In the genomic region with DNA sequence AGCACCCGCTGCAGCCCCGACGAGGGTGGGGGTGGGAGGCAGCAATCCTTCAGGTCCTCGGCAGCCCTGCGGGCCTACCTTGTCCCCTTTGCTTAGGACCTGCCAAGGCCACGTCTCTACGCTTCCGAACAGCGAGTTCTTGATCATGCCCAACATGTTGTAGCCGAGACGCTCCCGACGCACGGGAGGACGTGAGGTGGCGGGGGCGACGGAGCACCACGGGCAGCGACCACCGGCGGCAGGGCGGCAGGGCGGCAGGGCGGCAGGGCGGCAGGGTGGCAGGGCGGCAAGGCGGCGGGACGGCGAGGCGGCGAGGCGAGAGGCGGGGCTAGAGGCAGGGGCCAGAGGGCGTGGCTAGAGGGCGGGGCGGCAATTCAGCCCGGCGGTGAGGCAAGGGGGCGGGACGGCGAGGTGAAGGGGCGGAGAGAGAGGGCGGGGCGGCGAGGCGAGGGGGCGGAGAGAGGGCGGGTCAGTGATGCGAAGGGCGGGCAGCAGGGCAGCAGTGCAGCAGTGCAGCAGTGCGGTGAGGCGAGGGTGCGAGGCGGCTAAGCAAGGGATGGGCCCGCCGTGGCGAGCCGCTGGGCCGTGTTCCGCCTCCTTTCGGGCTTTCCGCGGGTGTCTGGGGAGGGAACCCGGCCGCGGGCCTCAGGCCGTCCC, we compare ENCODE assay signal across 8 cellular contexts. TPM values are rescaled to one million over a fixed set of nuclear protein-coding genes. Genes with fewer than 3 reads are reported as not detected.
DNase-seq lines count a peak whose midpoint lies in the region; ATAC-seq and TF ChIP-seq lines count a peak whose summit lies in the region.

Gene HEBP1 (minus strand): TSS at position 307 of the 657 bp plus-strand sequence. CDS start 151 bp downstream, at position 156.

- H3K4me3 ChIP-seq in breast epithelium: peak within 1 kb of the TSS; percentile 59 to 95 (median 82)
- H3K4me3 ChIP-seq in iPS-20b (ENCODE audit: low read length): peak within 1 kb of the TSS; percentile 88
- peak within 1 kb of the TSS; percentile 95 to 96 (median 95) for H3K4me3 ChIP-seq in skeletal muscle tissue (ENCODE audit: low read length in 3 of 3)

- CTCF ChIA-PET in WTC11 (lab: Charles Lee): interaction anchor here (1.2 to 1.6 kb wide), 3 partner anchors 14 to 212 kb away, joined by 5 to 6 read pairs (median 5); no protein-coding TSS in a partner anchor

- peak within 1 kb of the TSS; percentile 96 for H3K4me3 Mint-ChIP-seq in WTC11

- peaks cover 32% of the 10 kb centered on the region for H3K27me3 Mint-ChIP-seq in WTC11 (ENCODE audit: low read depth)

- no peaks in the 10 kb centered on the region for H3K9me3 Mint-ChIP-seq in WTC11

- H3K27me3 ChIP-seq in breast epithelium (no peaks in the 10 kb centered on the region), iPS-20b (ENCODE audit: insufficient read depth, low read length) (peaks cover 25% of the 10 kb centered on the region), skeletal muscle tissue (ENCODE audit: control insufficient read depth in 3 of 3, insufficient read depth in 3 of 3, low read length in 3 of 3) (no peaks in the 10 kb centered on the region)

- intact Hi-C loops in breast epithelium (cut with DNase I; ENCODE audit: low total_unique reads): no loop called here

- H3K27ac ChIP-seq in 22Rv1 (peak within 1 kb of the TSS; percentile 92), breast epithelium (peak within 1 kb of the TSS; percentile 96), iPS-20b (ENCODE audit: low read length) (no peak within 1 kb of the TSS), skeletal muscle tissue (ENCODE audit: low read depth, low read length) (peak within 1 kb of the TSS; percentile 84)

- H3K9me3 ChIP-seq in breast epithelium (no peaks in the 10 kb centered on the region), iPS-20b (ENCODE audit: insufficient read depth, low read depth, low read length) (no peaks in the 10 kb centered on the region), skeletal muscle tissue (ENCODE audit: control insufficient read depth in 3 of 3, low read length in 3 of 3) (no peaks in the 10 kb centered on the region)

- POLR2A ChIA-PET in WTC11 (lab: Charles Lee): no interaction called here

- H3K36me3 ChIP-seq in breast epithelium (no peaks in the 10 kb centered on the region), iPS-20b (ENCODE audit: insufficient read depth, low read depth, low read length) (no peaks in the 10 kb centered on the region), skeletal muscle tissue (ENCODE audit: control insufficient read depth in 3 of 3, insufficient read depth in 3 of 3, low read length in 3 of 3) (no peaks in the 10 kb centered on the region)

- DNase-seq in NCI-H2196 (lab: John Stamatoyannopoulos, UW; ENCODE audit: unreplicated experiment): peak; percentile 64
- DNase-seq in WTC11 (ENCODE audit: low spot score): peak; percentile 95
- DNase-seq in breast epithelium (ENCODE audit: low spot score in 2 of 2): peak; percentile 85 to 98

- peaks cover 53% of the 10 kb centered on the region for H3K4me1 Mint-ChIP-seq in WTC11

- peak; percentile 86 for TF ChIP-seq POLR2A in breast epithelium (IDR thresholded peaks at IDR 0.05)

- H3K4me1 ChIP-seq in breast epithelium: peaks cover 0 to 5% of the 10 kb centered on the region in 2 donors
- H3K4me1 ChIP-seq in iPS-20b (ENCODE audit: insufficient read depth, low read length): peaks cover 6% of the 10 kb centered on the region; the same call in 1 of the 2 replicates
- peaks cover 18 to 29% (median 24%) of the 10 kb centered on the region in 3 donors for H3K4me1 ChIP-seq in skeletal muscle tissue (ENCODE audit: control insufficient read depth in 3 of 3, insufficient read depth in 3 of 3, low read length in 3 of 3)

- TF ChIP-seq CTCF in 22Rv1 (IDR thresholded peaks at IDR 0.05): peak; percentile 33; the same call in 1 of the 2 replicates
- TF ChIP-seq CTCF in WTC11 (IDR thresholded peaks at IDR 0.05): no peak
- no peak for TF ChIP-seq CTCF in breast epithelium (IDR thresholded peaks at IDR 0.05)

- H3K27ac Mint-ChIP-seq in WTC11: peak within 1 kb of the TSS; percentile 67; the same call in 1 of the 2 replicates

- H3K9ac ChIP-seq in iPS-20b (ENCODE audit: low read depth, low read length) (peak within 1 kb of the TSS; percentile 75; the same call in 1 of the 2 replicates), skeletal muscle tissue (ENCODE audit: low read depth in 1 of 3, low read length in 3 of 3) (peak within 1 kb of the TSS; percentile 86 to 92 (median 92))

- H3K36me3 Mint-ChIP-seq in WTC11: no peaks in the 10 kb centered on the region

- peak; percentile 92 for ATAC-seq in GM18867 (IDR thresholded peaks at IDR 0.05; ENCODE audit: unreplicated experiment)
- ATAC-seq in HG03135 (IDR thresholded peaks at IDR 0.05; ENCODE audit: unreplicated experiment): peak; percentile 81
- ATAC-seq in WTC11: peak; percentile 88

TF ChIP-seq in WTC11, 78 proteins besides CTCF, POLR2A, EP300 and RAD21 (continues in another document):
- TF ChIP-seq, protein P1, sequence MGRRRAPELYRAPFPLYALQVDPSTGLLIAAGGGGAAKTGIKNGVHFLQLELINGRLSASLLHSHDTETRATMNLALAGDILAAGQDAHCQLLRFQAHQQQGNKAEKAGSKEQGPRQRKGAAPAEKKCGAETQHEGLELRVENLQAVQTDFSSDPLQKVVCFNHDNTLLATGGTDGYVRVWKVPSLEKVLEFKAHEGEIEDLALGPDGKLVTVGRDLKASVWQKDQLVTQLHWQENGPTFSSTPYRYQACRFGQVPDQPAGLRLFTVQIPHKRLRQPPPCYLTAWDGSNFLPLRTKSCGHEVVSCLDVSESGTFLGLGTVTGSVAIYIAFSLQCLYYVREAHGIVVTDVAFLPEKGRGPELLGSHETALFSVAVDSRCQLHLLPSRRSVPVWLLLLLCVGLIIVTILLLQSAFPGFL (CRISPR knock-in tag; IDR thresholded peaks at IDR 0.05; ENCODE audit: borderline replicate concordance): no peak
- no peak for TF ChIP-seq NR2C2 (CRISPR knock-in tag; IDR thresholded peaks at IDR 0.05)
- TF ChIP-seq ATF6 (CRISPR knock-in tag; IDR thresholded peaks at IDR 0.05): no peak
- no peak for TF ChIP-seq ZNF532 (CRISPR knock-in tag; IDR thresholded peaks at IDR 0.05; ENCODE audit: borderline replicate concordance)

RNA-seq across cellular contexts. Expression of gene HEBP1, which starts in this region (rescaled TPM):
- total RNA-seq in WTC11 (2021) (61.6 to 62.7 TPM (median 61.8 TPM) in 3 replicates), breast epithelium (10 to 100 TPM; 36.4 to 64.5 (median 39.7) TPM), skeletal muscle tissue (16.2 TPM)
